27 cellular contexts compared by ENCODE assay signal in genomic region chr12:94789510-94790225, GRCh38.
"Had no signal": no experiment of that assay in that cellular context is flagged by ENCODE, and none has a peak within 500 bp of the region (broad histone marks: within the 10 kb centered on the region; RNA-seq: fewer than 3 reads in every experiment).

No MANE protein-coding gene starts in this region.

- DNase-seq: cortex of kidney; dorsolateral prefrontal cortex; effector CD4-positive, alpha-beta T cell; foreskin keratinocyte; heart left ventricle; hippocampal formation; immature natural killer cell; islet precursor cell; left ventricle myocardium superior; lower lobe of right lung; naive thymus-derived CD8-positive, alpha-beta T cell; pancreas; right lobe of liver; stimulated activated CD4-positive, alpha-beta T cell treated with anti-CD3 and anti-CD28 coated beads, Interleukin-12 subunit alpha, Interleukin-12 subunit beta, amount 100 ng/mL, for 4 hours; stimulated activated CD4-positive, alpha-beta T cell treated with anti-CD3 and anti-CD28 coated beads, Interleukin-1b, Interleukin-23, amount 100 ng/mL, for 48 hours; stimulated activated CD4-positive, alpha-beta T cell treated with anti-CD3 and anti-CD28 coated beads, Interleukin-4, amount 100 ng/mL, for 1 hour; stimulated activated CD8-positive, alpha-beta memory T cell treated with anti-CD3 and anti-CD28 coated beads, Interleukin-4, amount 100 ng/mL, for 48 hours; stimulated activated naive CD4-positive, alpha-beta T cell; stimulated activated naive CD8-positive, alpha-beta T cell treated with anti-CD3 and anti-CD28 coated beads, Interleukin-15, amount 100 ng/mL, for 72 hours had no signal

- H3K9me3 ChIP-seq: esophagus muscularis mucosa, gastroesophageal sphincter, heart left ventricle, lower lobe of right lung, neutrophil, pancreas, right lobe of liver, suprapubic skin, vagina had no signal

- H3K36me3 Mint-ChIP-seq: immature natural killer cell; naive thymus-derived CD8-positive, alpha-beta T cell had no signal

- H3K9me3 Mint-ChIP-seq: immature natural killer cell; neural crest cell; stimulated activated naive CD8-positive, alpha-beta T cell treated with anti-CD3 and anti-CD28 coated beads, Interleukin-15, amount 100 ng/mL, for 72 hours had no signal

- H3K4me1 ChIP-seq: lower lobe of right lung, pancreas, right lobe of liver, suprapubic skin, vagina had no signal

- H3K27ac Mint-ChIP-seq: progenitor cell of endocrine pancreas; stimulated activated naive CD8-positive, alpha-beta T cell treated with anti-CD3 and anti-CD28 coated beads, Interleukin-15, amount 100 ng/mL, for 72 hours had no signal

- H3K27ac ChIP-seq: dorsolateral prefrontal cortex, esophagus muscularis mucosa, foreskin keratinocyte, gastroesophageal sphincter, heart left ventricle, lower lobe of right lung, neutrophil, pancreas, right lobe of liver, suprapubic skin, vagina had no signal

- H3K4me1 Mint-ChIP-seq: neural crest cell had no signal

- ATAC-seq: foreskin keratinocyte; gastroesophageal sphincter; heart left ventricle; left ventricle myocardium superior; lower lobe of right lung; naive thymus-derived CD8-positive, alpha-beta T cell; pancreas; right lobe of liver; stimulated activated naive CD8-positive, alpha-beta T cell treated with anti-CD3 and anti-CD28 coated beads, Interleukin-15, amount 100 ng/mL, for 72 hours had no signal

- H3K27me3 ChIP-seq: dorsolateral prefrontal cortex, esophagus muscularis mucosa, foreskin keratinocyte, gastroesophageal sphincter, pancreas, right lobe of liver, suprapubic skin, vagina had no signal

- H3K4me2 ChIP-seq: smooth muscle cell had no signal

- H3K4me3 ChIP-seq: dorsolateral prefrontal cortex, esophagus muscularis mucosa, gastroesophageal sphincter, heart left ventricle, lower lobe of right lung, pancreas, right lobe of liver, smooth muscle cell, suprapubic skin, vagina had no signal

- H3K36me3 ChIP-seq: esophagus muscularis mucosa, gastroesophageal sphincter, heart left ventricle, lower lobe of right lung, neutrophil, pancreas, right lobe of liver, suprapubic skin, vagina had no signal

- H3K4me3 Mint-ChIP-seq: naive thymus-derived CD8-positive, alpha-beta T cell; neural crest cell; stimulated activated naive CD8-positive, alpha-beta T cell treated with anti-CD3 and anti-CD28 coated beads, Interleukin-15, amount 100 ng/mL, for 72 hours had no signal
